ENCODE assay signal across 19 cellular contexts in the genomic region with DNA sequence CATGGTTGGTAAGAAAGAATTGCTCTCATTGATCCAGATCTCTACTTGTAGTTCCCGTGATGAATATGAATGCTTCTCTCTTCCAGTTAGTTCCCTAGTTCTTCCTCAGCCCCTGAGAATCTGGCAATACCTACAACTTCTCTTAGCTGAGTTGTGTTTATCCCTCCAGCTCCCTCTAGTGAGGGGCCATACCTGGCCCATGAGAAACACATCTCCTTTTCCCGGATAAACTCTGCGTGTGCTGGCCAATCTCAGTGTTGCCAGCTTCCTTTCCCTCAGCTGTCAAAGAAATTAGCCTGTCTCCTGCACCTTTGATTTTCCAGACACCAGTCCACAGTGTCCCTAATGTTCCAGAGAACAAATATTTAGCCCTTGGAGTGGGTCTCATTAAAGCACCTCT. TPM values are rescaled to one million over a fixed set of nuclear protein-coding genes. Genes with fewer than 3 reads are reported as not detected.
DNase-seq lines count a peak whose midpoint lies in the region; TF ChIP-seq lines count a peak whose summit lies in the region.
"Had no signal": no experiment of that assay in that cellular context is flagged by ENCODE, and none has a peak within 500 bp of the region (broad histone marks: within the 10 kb centered on the region; RNA-seq: fewer than 3 reads in every experiment).

No MANE protein-coding gene starts in this region.

- in situ Hi-C loops in ACHN (cut with HindIII; ENCODE audit: low pct_ligation_motif_present, low pct_unique_long_range_greater_than_20kb, low sequenced_read_pairs): no loop called here
- in situ Hi-C loops in SK-MEL-5 (cut with HindIII; ENCODE audit: low pct_unique_long_range_greater_than_20kb, low sequenced_read_pairs): no loop called here

- DNase-seq in ACHN (peak; percentile 2), ELF-1 (ENCODE audit: low read depth, low spot score) (peak; percentile 55), SK-MEL-5 (ENCODE audit: low read depth, low spot score) (peak; percentile 19), fibroblast of the aortic adventitia (ENCODE audit: low read depth) (no peak), NCI-H187 (lab: John Stamatoyannopoulos, UW) (no peak), activated gamma-delta T cell (lab: John Stamatoyannopoulos, UW) (no peak), NCI-H2227 (lab: John Stamatoyannopoulos, UW; ENCODE audit: unreplicated experiment) (no peak)
- no peak for DNase-seq in stimulated activated naive CD4-positive, alpha-beta T cell treated with Interleukin-2 at 50 U/mL for 16 hours (lab: John Stamatoyannopoulos, UW)
- DNase-seq: activated CD4-positive, alpha-beta T cell treated with anti-CD3 and anti-CD28 coated beads for 36 hours; activated naive CD8-positive, alpha-beta T cell treated with anti-CD3 and anti-CD28 coated beads, Interleukin-2, amount 10 ng/mL, durations not matched to agents 7 days and 5 days; CD4-positive, CD25-positive, alpha-beta regulatory T cell; erythroblast; heart left ventricle; NCI-H1048; NCI-H446 had no signal

- TF ChIP-seq CTCF in fibroblast of the aortic adventitia (IDR thresholded peaks at IDR 0.05; ENCODE audit: insufficient read depth, low read length): peak; percentile 0

- no peak overlapping the region for H3K4me3 ChIP-seq in fibroblast of the aortic adventitia (ENCODE audit: low read depth, low read length)
- H3K4me3 ChIP-seq: heart left ventricle had no signal

RNA-seq across cellular contexts. Expression of a gene that starts 5.7 kb away (rescaled TPM):
- not detected in 2 replicates for total RNA-seq in SK-MEL-5 (2014; rRNA removed; shearing (Covaris generic))
- polyA plus RNA-seq in SK-MEL-5 (2015; cell fraction: cytosol; rRNA removed): not detected in 2 replicates
- polyA plus RNA-seq in SK-MEL-5 (2015; cell fraction: nucleus; rRNA removed): not detected in 2 replicates
- total RNA-seq in fibroblast of the aortic adventitia (ENCODE audit: low replicate concordance): not detected in 2 replicates
- total RNA-seq: activated CD4-positive, alpha-beta T cell treated with anti-CD3 and anti-CD28 coated beads for 36 hours; activated naive CD8-positive, alpha-beta T cell treated with anti-CD3 and anti-CD28 coated beads, Interleukin-2, amount 10 ng/mL, durations not matched to agents 7 days and 5 days; CD4-positive, CD25-positive, alpha-beta regulatory T cell; heart left ventricle; HepG2; left lobe of liver; posterior vena cava; temporal lobe had no signal
- polyA plus RNA-seq: CD4-positive, CD25-positive, alpha-beta regulatory T cell; heart left ventricle; HepG2 had no signal

Comparison
In these comparisons a context has a peak if more than half of its experiments do, and no peak if none do; other contexts are left out.
1. DNase-seq: peak in ACHN (single experiment), ELF-1 (single experiment) and SK-MEL-5 (single experiment); none in fibroblast of the aortic adventitia (single experiment), NCI-H187 (0 of 2), activated gamma-delta T cell (single experiment), stimulated activated naive CD4-positive, alpha-beta T cell treated with Interleukin-2 at 50 U/mL for 16 hours (single experiment) and NCI-H2227 (single experiment).